In the genomic region with DNA sequence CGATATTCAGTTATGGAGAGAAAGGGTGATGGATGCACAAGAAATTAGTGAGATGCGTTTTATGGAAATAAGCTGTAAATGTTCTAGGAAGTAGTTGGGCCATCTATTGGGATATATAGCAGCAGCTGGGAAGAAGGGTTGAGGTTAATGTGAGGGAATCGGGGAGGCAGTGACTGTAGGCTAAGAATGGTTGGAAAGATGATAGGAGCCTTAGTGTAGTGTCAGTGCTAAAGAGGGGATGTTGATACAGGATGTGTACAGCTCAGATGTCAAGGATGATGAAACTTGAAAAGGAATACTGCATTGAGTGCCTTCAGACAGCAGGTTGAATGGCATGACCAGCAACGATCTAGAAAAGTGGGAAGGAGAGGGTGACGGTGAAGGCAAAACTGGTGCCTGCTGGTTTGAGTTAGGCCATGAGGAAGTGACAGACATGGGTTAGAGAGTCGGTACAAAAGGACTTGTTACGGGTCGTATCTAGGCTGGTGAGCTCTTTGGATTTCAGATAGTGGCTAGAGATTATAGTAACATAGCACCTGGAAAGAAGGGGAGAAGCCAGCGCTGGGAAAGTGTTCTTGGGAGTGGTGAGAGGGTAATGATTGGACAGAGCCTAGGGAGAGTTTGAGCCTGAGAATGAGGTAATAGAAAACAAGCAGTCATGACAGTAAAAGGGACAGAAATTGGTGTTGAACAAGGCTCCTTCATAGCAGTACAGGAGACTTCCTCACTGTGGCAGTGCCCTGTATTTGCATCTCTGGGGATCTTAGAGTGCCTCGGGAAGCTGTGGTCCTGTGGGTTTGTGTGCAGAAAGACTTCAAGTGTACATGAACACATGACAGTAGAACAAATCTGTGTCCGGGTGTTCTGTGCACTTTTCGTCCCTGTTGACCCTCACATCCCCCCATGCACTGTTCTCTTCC, we compare ENCODE assay signal across 16 cellular contexts. TPM values are rescaled to one million over a fixed set of nuclear protein-coding genes. Genes with fewer than 3 reads are reported as not detected.
DNase-seq lines count a peak whose midpoint lies in the region; ATAC-seq, FAIRE-seq and TF ChIP-seq lines count a peak whose summit lies in the region.
"Had no signal": no experiment of that assay in that cellular context is flagged by ENCODE, and none has a peak within 500 bp of the region (broad histone marks: within the 10 kb centered on the region; RNA-seq: fewer than 3 reads in every experiment).

No MANE protein-coding gene starts in this region.

- H3K4me1 ChIP-seq in A549 (no peaks in the 10 kb centered on the region), GM23338 (ENCODE audit: insufficient read depth) (no peaks in the 10 kb centered on the region), HAP-1 (no peaks in the 10 kb centered on the region)
- H3K4me1 ChIP-seq: ascending aorta, SJCRH30 had no signal

- H3K27me3 ChIP-seq in GM23338 (ENCODE audit: insufficient read depth) (no peaks in the 10 kb centered on the region), HAP-1 (ENCODE audit: low read depth) (no peaks in the 10 kb centered on the region)
- H3K27me3 ChIP-seq: ascending aorta, SJCRH30 had no signal

- POLR2A ChIA-PET in A549 (lab: Yijun Ruan, JAX) = no interaction called here

- no peak overlapping the region for H2AFZ ChIP-seq in GM23338

- peaks cover 13% of the 10 kb centered on the region for H3K27me3 Mint-ChIP-seq in GM23338 (ENCODE audit: insufficient read depth, low read depth, poor library complexity)
- H3K27me3 Mint-ChIP-seq in chondrocyte (ENCODE audit: low read depth) = no peaks in the 10 kb centered on the region

- H3K9me3 ChIP-seq in A549 (no peaks in the 10 kb centered on the region), HAP-1 (no peaks in the 10 kb centered on the region)
- H3K9me3 ChIP-seq: ascending aorta, SJCRH30 had no signal

- DNase-seq in A549 (ENCODE audit: low read depth in 1 of 2, low spot score in 1 of 2) (no peak), GM23338 (ENCODE audit: low spot score) (no peak), chondrocyte (ENCODE audit: low spot score) (peak; percentile 15), HAP-1 (ENCODE audit: low spot score in 2 of 2) (no peak)
- DNase-seq: activated CD8-positive, alpha-beta memory T cell treated with anti-CD3 and anti-CD28 coated beads, Interleukin-2, amount 50 U/mL, for 4 hours; effector CD8-positive, alpha-beta T cell; EL; NCI-H2081 treated with DMSO at 0.1 percent for 48 hours had no signal

- peaks cover 23% of the 10 kb centered on the region for H3K79me2 ChIP-seq in GM23338 (replicated peaks; ENCODE audit: insufficient read depth)

- in situ Hi-C loops in HAP-1 (cut with MboI; ENCODE audit: low sequenced_read_pairs) = no loop called here

- H4K20me1 ChIP-seq in GM23338 (replicated peaks; ENCODE audit: insufficient read depth) = peaks cover 34% of the 10 kb centered on the region

- H3K27ac Mint-ChIP-seq in GM23338 (peak overlapping the region; percentile 31; the same call in 1 of the 2 replicates), chondrocyte (ENCODE audit: unreplicated experiment) (peak overlapping the region; percentile 75)

- no peak for TF ChIP-seq RAD21 in A549 (conservative IDR thresholded peaks at IDR 0.05 in 1 of 2, IDR thresholded peaks at IDR 0.05 in 1 of 2)

- H3K4me1 Mint-ChIP-seq in GM23338 (peaks cover 2% of the 10 kb centered on the region; the same call in 2 of the 3 replicates), chondrocyte (ENCODE audit: low read depth) (peaks cover 14% of the 10 kb centered on the region)

- ATAC-seq in A549 (peak; percentile 45 to 61; a peak in 3 of 6 replicates), GM23338 (no peak), HG02981 (IDR thresholded peaks at IDR 0.05; ENCODE audit: unreplicated experiment) (no peak), GM18909 (IDR thresholded peaks at IDR 0.05; ENCODE audit: poor library complexity, unreplicated experiment) (no peak)

- H3K4me2 ChIP-seq in A549 = no peak overlapping the region
- no peak overlapping the region for H3K4me2 ChIP-seq in GM23338

- H3K4me3 ChIP-seq in A549 (no peak overlapping the region), GM23338 (no peak overlapping the region), HAP-1 (no peak overlapping the region)
- H3K4me3 ChIP-seq: ascending aorta, SJCRH30 had no signal

- no peak for TF ChIP-seq POLR2A in A549 (IDR thresholded peaks at IDR 0.05; ENCODE audit: low read length)

- no peak for TF ChIP-seq EP300 in A549 (IDR thresholded peaks at IDR 0.05)

- 93% methylated on average over 12 of the region's 12 CpGs for WGBS in A549 (ENCODE audit: missing lambda C conversion rate)

- no peaks in the 10 kb centered on the region for H3K9me2 ChIP-seq in GM23338 (ENCODE audit: insufficient read depth)

- H3K36me3 ChIP-seq in GM23338 (ENCODE audit: insufficient read depth) (peaks cover 76% of the 10 kb centered on the region), HAP-1 (replicated peaks) (peaks cover 83% of the 10 kb centered on the region)

- H3K36me3 Mint-ChIP-seq in GM23338 (ENCODE audit: low read depth) (peaks cover 92% of the 10 kb centered on the region), chondrocyte (ENCODE audit: low read depth) (peaks cover 47% of the 10 kb centered on the region)

- H3F3A ChIP-seq in GM23338 (replicated peaks; ENCODE audit: low read depth) = peaks cover 39% of the 10 kb centered on the region

- H3K9me3 Mint-ChIP-seq in GM23338 (no peaks in the 10 kb centered on the region), chondrocyte (ENCODE audit: low read depth) (no peaks in the 10 kb centered on the region)

- no peak overlapping the region for H3K27ac ChIP-seq in A549
- H3K27ac ChIP-seq in GM23338 (ENCODE audit: low read depth) = peak overlapping the region; percentile 63; the same call in 1 of the 2 replicates
- H3K27ac ChIP-seq: ascending aorta, SJCRH30 had no signal

- CTCF ChIA-PET in A549 (lab: Yijun Ruan, JAX) = interaction anchor here (0.8 to 1.2 kb wide), 6 partner anchors 17 to 72 kb away, joined by 3 read pairs; no protein-coding TSS in a partner anchor

- no peak for FAIRE-seq in A549 (lab: Jason Lieb, UNC)
- FAIRE-seq: islet of Langerhans had no signal

- TF ChIP-seq CTCF in A549 (IDR thresholded peaks at IDR 0.05) (no peak), GM23338 (conservative IDR thresholded peaks at IDR 0.05; ENCODE audit: low read depth in 2 of 2) (no peak), chondrocyte (IDR thresholded peaks at IDR 0.05) (no peak)

- no peak overlapping the region; the same call in 2 of the 3 replicates for H3K4me3 Mint-ChIP-seq in GM23338
- H3K4me3 Mint-ChIP-seq in chondrocyte (ENCODE audit: unreplicated experiment) = no peak overlapping the region

TF ChIP-seq in A549, 52 proteins besides CTCF, POLR2A, EP300 and RAD21 (continues in another document):
- no peak for TF ChIP-seq KDM5A (IDR thresholded peaks at IDR 0.05)
- no peak for TF ChIP-seq CHD2 (IDR thresholded peaks at IDR 0.05; ENCODE audit: low read length, partially characterized antibody)

TF ChIP-seq in GM23338, 12 proteins besides CTCF, POLR2A, EP300 and RAD21 (continues in another document):
- TF ChIP-seq ZNF331 (CRISPR knock-in tag; IDR thresholded peaks at IDR 0.05; ENCODE audit: low read depth) = no peak

RNA-seq across cellular contexts. Expression of gene MARS1, which starts 9.6 kb away (rescaled TPM):
- polyA plus RNA-seq in A549 (2011; rRNA removed) = 372 and 406 TPM in 2 replicates
- polyA plus RNA-seq in A549 (2012; cell fraction: cytosol; rRNA removed) = 236 and 247 TPM in 2 replicates
- 504 and 527 TPM in 2 replicates for polyA plus RNA-seq in A549 (2012; cell fraction: nucleus; rRNA removed)
- polyA plus RNA-seq in A549 (2017; fragmentation: RNase III; extraction: RNeasy Plus Mini Kit Qiagen cat#74134 plus additional on column Dnase treatment) = 209 to 230 TPM (median 227 TPM) in 3 replicates
- 428 and 497 TPM in 2 replicates for polyA minus RNA-seq in A549 (2011; rRNA and poly(A)+ RNA removed)
- 247 and 266 TPM in 2 replicates for total RNA-seq in GM23338 (2014; rRNA removed; shearing (Covaris generic))
- polyA plus RNA-seq in GM23338 (2016; fragmentation: Nextera tagmentation; extraction: Ambion mirVana) = 351 and 389 TPM in 2 replicates
- 176 to 350 TPM (median 331 TPM) in 3 replicates for total RNA-seq in chondrocyte

RNA-seq across cellular contexts. Expression of gene ARHGAP9, which starts 17.8 kb away (rescaled TPM):
- polyA plus RNA-seq in A549 (2011; rRNA removed) (0.25 and 0.50 TPM in 2 replicates), A549 (2017; fragmentation: RNase III; extraction: RNeasy Plus Mini Kit Qiagen cat#74134 plus additional on column Dnase treatment) (0.20 to 0.29 TPM in 2 of 3 replicates, not detected in the other), GM23338 (2016; fragmentation: Nextera tagmentation; extraction: Ambion mirVana) (4.5 and 4.9 TPM in 2 replicates)
- 0.23 and 0.24 TPM in 2 replicates for polyA plus RNA-seq in A549 (2012; cell fraction: cytosol; rRNA removed)
- 0.62 and 0.77 TPM in 2 replicates for polyA plus RNA-seq in A549 (2012; cell fraction: nucleus; rRNA removed)
- not detected in 2 replicates for polyA minus RNA-seq in A549 (2011; rRNA and poly(A)+ RNA removed)
- total RNA-seq in GM23338 (2014; rRNA removed; shearing (Covaris generic)) = 4.6 and 7.1 TPM in 2 replicates
- 2.9 to 3.1 TPM in 2 of 3 replicates, not detected in the other for total RNA-seq in chondrocyte
- total RNA-seq: H4, renal cortical epithelial cell had no signal

RNA-seq across cellular contexts. Expression of gene DDIT3, which starts 22.8 kb away (rescaled TPM):
- polyA plus RNA-seq in A549 (2011; rRNA removed) = 73.1 and 93.0 TPM in 2 replicates
- 23.4 and 24.8 TPM in 2 replicates for polyA plus RNA-seq in A549 (2012; cell fraction: cytosol; rRNA removed)
- 27.5 and 41.9 TPM in 2 replicates for polyA plus RNA-seq in A549 (2012; cell fraction: nucleus; rRNA removed)
- 11.5 to 16.0 TPM (median 13.5 TPM) in 3 replicates for polyA plus RNA-seq in A549 (2017; fragmentation: RNase III; extraction: RNeasy Plus Mini Kit Qiagen cat#74134 plus additional on column Dnase treatment)
- polyA minus RNA-seq in A549 (2011; rRNA and poly(A)+ RNA removed) = 34.1 and 35.5 TPM in 2 replicates
- total RNA-seq in GM23338 (2014; rRNA removed; shearing (Covaris generic)) = 3.9 and 4.1 TPM in 2 replicates
- polyA plus RNA-seq in GM23338 (2016; fragmentation: Nextera tagmentation; extraction: Ambion mirVana) = 11.7 and 12.5 TPM in 2 replicates
- 9.6 to 79.1 TPM (median 79.0 TPM) in 3 replicates for total RNA-seq in chondrocyte

RNA-seq across cellular contexts. Expression of gene MBD6, which starts 25.1 kb away (rescaled TPM):
- polyA plus RNA-seq in A549 (2011; rRNA removed) (4.6 and 7.3 TPM in 2 replicates), A549 (2017; fragmentation: RNase III; extraction: RNeasy Plus Mini Kit Qiagen cat#74134 plus additional on column Dnase treatment) (18.7 to 25.3 TPM (median 24.2 TPM) in 3 replicates), GM23338 (2016; fragmentation: Nextera tagmentation; extraction: Ambion mirVana) (17.1 and 18.3 TPM in 2 replicates)
- polyA plus RNA-seq in A549 (2012; cell fraction: cytosol; rRNA removed) = 6.5 and 10.2 TPM in 2 replicates
- polyA plus RNA-seq in A549 (2012; cell fraction: nucleus; rRNA removed) = 23.1 and 25.7 TPM in 2 replicates
- 10.5 and 16.5 TPM in 2 replicates for polyA minus RNA-seq in A549 (2011; rRNA and poly(A)+ RNA removed)
- total RNA-seq in GM23338 (2014; rRNA removed; shearing (Covaris generic)) = 12.5 and 16.9 TPM in 2 replicates
- total RNA-seq in chondrocyte = 66.9 to 86.5 TPM (median 78.4 TPM) in 3 replicates

RNA-seq across cellular contexts. Expression of gene GLI1, which starts 37.9 kb away (rescaled TPM):
- polyA plus RNA-seq in A549 (2011; rRNA removed) (27.3 and 30.0 TPM in 2 replicates), A549 (2017; fragmentation: RNase III; extraction: RNeasy Plus Mini Kit Qiagen cat#74134 plus additional on column Dnase treatment) (13.0 to 13.5 TPM (median 13.1 TPM) in 3 replicates), GM23338 (2016; fragmentation: Nextera tagmentation; extraction: Ambion mirVana) (4.8 and 5.6 TPM in 2 replicates)
- polyA plus RNA-seq in A549 (2012; cell fraction: cytosol; rRNA removed) = 22.8 and 31.1 TPM in 2 replicates
- polyA plus RNA-seq in A549 (2012; cell fraction: nucleus; rRNA removed) = 95.0 and 106 TPM in 2 replicates
- polyA minus RNA-seq in A549 (2011; rRNA and poly(A)+ RNA removed) = 44.9 and 52.6 TPM in 2 replicates
- 16.1 and 18.1 TPM in 2 replicates for total RNA-seq in GM23338 (2014; rRNA removed; shearing (Covaris generic))
- 6.2 to 8.3 TPM (median 6.8 TPM) in 3 replicates for total RNA-seq in chondrocyte
- total RNA-seq: MCF 10A had no signal

Comparison
In these comparisons a context has a peak if more than half of its experiments do, and no peak if none do; other contexts are left out.
1. ATAC-seq: peak in A549 (2 of 2); none in GM23338 (single experiment), HG02981 (single experiment) and GM18909 (single experiment).